ENCODE assay signal across 8 cellular contexts in genomic region chr1:74732960-74733615, GRCh38. TPM values are rescaled to one million over a fixed set of nuclear protein-coding genes. Genes with fewer than 3 reads are reported as not detected.
DNase-seq lines count a peak whose midpoint lies in the region; ATAC-seq lines count a peak whose summit lies in the region.

A gene with protein sequence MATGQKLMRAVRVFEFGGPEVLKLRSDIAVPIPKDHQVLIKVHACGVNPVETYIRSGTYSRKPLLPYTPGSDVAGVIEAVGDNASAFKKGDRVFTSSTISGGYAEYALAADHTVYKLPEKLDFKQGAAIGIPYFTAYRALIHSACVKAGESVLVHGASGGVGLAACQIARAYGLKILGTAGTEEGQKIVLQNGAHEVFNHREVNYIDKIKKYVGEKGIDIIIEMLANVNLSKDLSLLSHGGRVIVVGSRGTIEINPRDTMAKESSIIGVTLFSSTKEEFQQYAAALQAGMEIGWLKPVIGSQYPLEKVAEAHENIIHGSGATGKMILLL (minus strand): TSS chr1:74733050. CDS start chr1:74724821, 8,229 bp downstream.
A gene with protein sequence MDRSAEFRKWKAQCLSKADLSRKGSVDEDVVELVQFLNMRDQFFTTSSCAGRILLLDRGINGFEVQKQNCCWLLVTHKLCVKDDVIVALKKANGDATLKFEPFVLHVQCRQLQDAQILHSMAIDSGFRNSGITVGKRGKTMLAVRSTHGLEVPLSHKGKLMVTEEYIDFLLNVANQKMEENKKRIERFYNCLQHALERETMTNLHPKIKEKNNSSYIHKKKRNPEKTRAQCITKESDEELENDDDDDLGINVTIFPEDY (plus strand): TSS chr1:74733152. CDS start chr1:74733245, 93 bp downstream.

- intact Hi-C loops in T-helper 2 cell treated with Interferon-gamma antibody and Interleukin-4, amounts not matched to agents 100 ng/mL and 5 ng/mL, for 36 hours (cut with micrococcal nuclease) = loop anchor here (1.0 to 10.0 kb wide), 5 partner anchors 30 to 1053 kb away; partner anchors contain the start of genes ACADM, FPGT, LRRIQ3 and RABGGTB

- DNase-seq in NCI-H187 treated with DMSO at 0.1 percent for 48 hours (lab: John Stamatoyannopoulos, UW) (peak; percentile 74), anterior cingulate cortex (lab: John Stamatoyannopoulos, UW) (peak; percentile 29 to 95 (median 86)), hepatic stellate cell (ENCODE audit: low spot score) (peak; percentile 65), renal cortical epithelial cell (ENCODE audit: low read depth) (peak; percentile 89), cortex of kidney (lab: John Stamatoyannopoulos, UW) (no peak)

- ATAC-seq in GM18498 (IDR thresholded peaks at IDR 0.05; ENCODE audit: unreplicated experiment) (peak; percentile 77), HG02938 (IDR thresholded peaks at IDR 0.05; ENCODE audit: unreplicated experiment) (peak; percentile 57)

RNA-seq across cellular contexts. Expression of the first gene that starts in this region (rescaled TPM):
- 22.5 and 27.4 TPM in 2 replicates for total RNA-seq in T-helper 2 cell treated with Interferon-gamma antibody and Interleukin-4, amounts not matched to agents 100 ng/mL and 5 ng/mL, for 36 hours
- total RNA-seq in renal cortical epithelial cell = 209 and 320 TPM in 2 replicates

RNA-seq across cellular contexts. Expression of the second gene that starts in this region (rescaled TPM):
- 24.5 and 25.0 TPM in 2 replicates for total RNA-seq in T-helper 2 cell treated with Interferon-gamma antibody and Interleukin-4, amounts not matched to agents 100 ng/mL and 5 ng/mL, for 36 hours
- total RNA-seq in renal cortical epithelial cell = 14.6 and 17.9 TPM in 2 replicates
